In the genomic region with DNA sequence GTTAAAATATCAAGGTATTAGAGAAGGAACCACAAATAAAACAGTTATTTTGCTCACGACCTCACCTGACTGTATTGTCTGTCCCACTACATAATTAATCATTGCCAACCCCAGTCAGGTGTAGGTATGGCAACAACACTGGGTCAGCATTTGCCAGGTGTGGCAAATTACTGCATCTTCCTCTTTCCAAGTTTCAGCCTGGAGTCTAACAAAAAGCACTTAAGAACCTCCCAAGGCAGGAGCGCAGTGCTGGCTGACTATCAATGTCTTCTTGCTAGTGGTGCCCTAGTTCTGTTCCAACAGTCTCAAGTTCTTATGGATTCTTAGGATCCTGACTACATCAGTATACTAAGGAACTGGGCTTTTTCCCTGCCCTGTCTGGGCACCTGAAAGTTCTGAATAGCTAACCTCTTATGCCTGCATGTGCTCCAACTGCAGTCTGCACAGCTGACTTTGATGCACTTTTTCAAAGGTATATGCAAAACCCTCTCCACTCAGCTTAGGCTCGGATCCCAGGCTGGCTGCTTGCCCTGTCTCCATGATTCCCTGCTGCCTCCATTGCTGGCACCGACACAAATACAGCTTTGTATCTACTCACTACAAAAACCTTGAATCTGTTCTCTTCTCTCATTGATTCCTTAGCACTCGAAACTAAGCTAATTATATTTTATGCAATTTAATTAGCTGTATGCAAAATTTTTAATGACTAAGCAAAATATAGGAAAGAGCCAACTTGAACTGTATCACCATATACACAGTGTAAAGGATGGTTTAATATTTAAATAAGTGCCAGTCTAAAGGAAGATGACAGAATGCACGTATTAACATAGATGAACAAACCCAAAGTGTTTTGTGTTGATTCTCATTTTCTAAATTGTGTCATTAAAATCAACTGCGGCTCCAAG, we compare ENCODE assay signal across 17 cellular contexts.
DNase-seq lines count a peak whose midpoint lies in the region; ATAC-seq, FAIRE-seq and TF ChIP-seq lines count a peak whose summit lies in the region.
"Had no signal": no experiment of that assay in that cellular context is flagged by ENCODE, and none has a peak within 500 bp of the region (broad histone marks: within the 10 kb centered on the region; RNA-seq: fewer than 3 reads in every experiment).

No MANE protein-coding gene starts in this region.

- no peaks in the 10 kb centered on the region for H3K9me1 ChIP-seq in K562 (ENCODE audit: control insufficient read depth, insufficient read depth, low read length)

- in situ Hi-C loops in K562 (cut with MboI), result no loop called here

- no peak overlapping the region for H3K4me3 Mint-ChIP-seq in activated T-helper 1 cell treated with anti-CD3 and anti-CD28 coated beads, Interleukin-12 subunit alpha, Interleukin-12 subunit beta, Interleukin-2, Interleukin-4 antibody, amounts not matched to agents 30 ng/mL and 10 ng/mL and 1 ng/mL, durations not matched to agents 14 hours and 24 hours and 36 hours
- H3K4me3 Mint-ChIP-seq: activated CD4-positive, alpha-beta T cell treated with anti-CD3 and anti-CD28 coated beads, Interleukin-2, amount 10 ng/mL, durations not matched to agents 7 days and 5 days; HFFc6 had no signal

- H3K36me3 Mint-ChIP-seq in activated T-helper 1 cell treated with anti-CD3 and anti-CD28 coated beads, Interleukin-12 subunit alpha, Interleukin-12 subunit beta, Interleukin-2, Interleukin-4 antibody, amounts not matched to agents 30 ng/mL and 10 ng/mL and 1 ng/mL, durations not matched to agents 14 hours and 24 hours and 36 hours (ENCODE audit: low read depth), result no peaks in the 10 kb centered on the region

- H3K9me3 ChIP-seq in K562 (replicated peaks; ENCODE audit: control insufficient read depth, insufficient read depth, low read depth, low read length) (no peaks in the 10 kb centered on the region), left lung (peaks cover 0 to 2% of the 10 kb centered on the region in 2 donors)
- H3K9me3 ChIP-seq: colonic mucosa, lower lobe of right lung had no signal

- TF ChIP-seq CTCF in K562 (IDR thresholded peaks at IDR 0.05 in 2 of 3, conservative IDR thresholded peaks at IDR 0.05 in 1 of 3; ENCODE audit: insufficient read depth in 2 of 3, low read depth in 1 of 3, low read length in 3 of 3), result no peak
- TF ChIP-seq CTCF in left lung (IDR thresholded peaks at IDR 0.05), result no peak
- TF ChIP-seq CTCF in GM10266 (IDR thresholded peaks at IDR 0.05; ENCODE audit: control insufficient read depth, insufficient read depth, low read depth, missing control alignments), result no peak
- no peak for TF ChIP-seq CTCF in RWPE1 (conservative IDR thresholded peaks at IDR 0.05; ENCODE audit: low read depth)

- 3% methylated on average over 7 of the region's 7 CpGs for WGBS in K562 (ENCODE audit: insufficient coverage, low coverage, missing lambda C conversion rate)

- H3K27ac ChIP-seq in K562 (ENCODE audit: extremely low read depth, low read depth, low read length), result no peak overlapping the region
- no peak overlapping the region for H3K27ac ChIP-seq in left lung
- no peak overlapping the region for H3K27ac ChIP-seq in RWPE1
- H3K27ac ChIP-seq: colonic mucosa, lower lobe of right lung had no signal

- no peak for TF ChIP-seq EP300 in K562 (IDR thresholded peaks at IDR 0.05; ENCODE audit: low read length)

- no peak for TF ChIP-seq RAD21 in K562 (CRISPR knock-in tag; conservative IDR thresholded peaks at IDR 0.05 in 1 of 2, IDR thresholded peaks at IDR 0.05 in 1 of 2)

- BruUV-seq in K562 (replicated peaks; lab: Mats Ljungman, UMichigan), result no TSS peak

- no peak overlapping the region for H3K27ac Mint-ChIP-seq in activated T-helper 1 cell treated with anti-CD3 and anti-CD28 coated beads, Interleukin-12 subunit alpha, Interleukin-12 subunit beta, Interleukin-2, Interleukin-4 antibody, amounts not matched to agents 30 ng/mL and 10 ng/mL and 1 ng/mL, durations not matched to agents 14 hours and 24 hours and 36 hours
- H3K27ac Mint-ChIP-seq: activated CD4-positive, alpha-beta T cell treated with anti-CD3 and anti-CD28 coated beads, Interleukin-2, amount 10 ng/mL, durations not matched to agents 7 days and 5 days; HFFc6 had no signal

- H3K4me1 ChIP-seq in K562 (replicated peaks in 1 of 2; ENCODE audit: control insufficient read depth in 2 of 2, insufficient read depth in 2 of 2, low read length in 2 of 2) (no peaks in the 10 kb centered on the region), left lung (peaks cover 3 to 8% of the 10 kb centered on the region in 2 donors)
- H3K4me1 ChIP-seq: colonic mucosa had no signal

- no peak overlapping the region for H3K4me2 ChIP-seq in K562 (ENCODE audit: insufficient read depth, low read length)

- no peak overlapping the region for H3K4me3 ChIP-seq in K562
- no peak overlapping the region for H3K4me3 ChIP-seq in left lung
- H3K4me3 ChIP-seq: colonic mucosa, GM12878, lower lobe of right lung had no signal

- POLR2A ChIA-PET in K562 (lab: Yijun Ruan, JAX) (no interaction called here), RWPE1 (lab: Yijun Ruan, JAX; ENCODE audit: low non-redundant PET) (no interaction called here)

- no peak for ATAC-seq in K562
- ATAC-seq in left lung, result peak; percentile 56
- ATAC-seq: GM12878 had no signal

- H4K20me1 ChIP-seq in K562 (replicated peaks; ENCODE audit: control insufficient read depth, insufficient read depth, low read length), result no peaks in the 10 kb centered on the region

- H3K79me2 ChIP-seq in K562 (ENCODE audit: control insufficient read depth, insufficient read depth, low read length), result no peaks in the 10 kb centered on the region

- TF ChIP-seq POLR2A in K562 (conservative IDR thresholded peaks at IDR 0.05), result no peak

- H3K36me3 ChIP-seq in K562 (ENCODE audit: control insufficient read depth, insufficient read depth, low read length) (no peaks in the 10 kb centered on the region), left lung (no peaks in the 10 kb centered on the region)
- H3K36me3 ChIP-seq: colonic mucosa, lower lobe of right lung had no signal

- no peaks in the 10 kb centered on the region for H3K4me1 Mint-ChIP-seq in activated T-helper 1 cell treated with anti-CD3 and anti-CD28 coated beads, Interleukin-12 subunit alpha, Interleukin-12 subunit beta, Interleukin-2, Interleukin-4 antibody, amounts not matched to agents 30 ng/mL and 10 ng/mL and 1 ng/mL, durations not matched to agents 14 hours and 24 hours and 36 hours (ENCODE audit: low read depth)
- H3K4me1 Mint-ChIP-seq: activated CD4-positive, alpha-beta T cell treated with anti-CD3 and anti-CD28 coated beads, Interleukin-2, amount 10 ng/mL, durations not matched to agents 7 days and 5 days had no signal

- DNase-seq in NCI-H345 (lab: John Stamatoyannopoulos, UW), result peak; percentile 30
- DNase-seq in NCI-H345 treated with DMSO at 0.1 percent for 48 hours (lab: John Stamatoyannopoulos, UW; ENCODE audit: unreplicated experiment), result no peak
- no peak for DNase-seq in K562 (ENCODE audit: extremely low read depth in 1 of 4, low spot score in 3 of 4)
- peak in 1 of 2 donors; percentile 39 for DNase-seq in left lung
- DNase-seq in ureter (ENCODE audit: low spot score), result peak; percentile 44
- DNase-seq in activated T-helper 1 cell treated with anti-CD3 and anti-CD28 coated beads, Interleukin-12 subunit alpha, Interleukin-12 subunit beta, Interleukin-2, Interleukin-4 antibody, amounts not matched to agents 30 ng/mL and 10 ng/mL and 1 ng/mL, durations not matched to agents 14 hours and 24 hours and 36 hours (ENCODE audit: low spot score), result no peak
- DNase-seq in GM10266 (ENCODE audit: extremely low spot score), result no peak
- DNase-seq in RWPE1 (ENCODE audit: low spot score), result no peak
- DNase-seq: activated CD4-positive, alpha-beta T cell treated with anti-CD3 and anti-CD28 coated beads, Interleukin-2, amount 10 ng/mL, durations not matched to agents 7 days and 5 days; colonic mucosa; DMS153; foreskin melanocyte; HFFc6; KG1; lower lobe of right lung; NK-92 treated with Interleukin-12 subunit alpha and Interleukin-12 subunit beta, amount 100 ng/mL, for 24 hours had no signal

- peaks cover 9% of the 10 kb centered on the region for H3K9me3 Mint-ChIP-seq in activated T-helper 1 cell treated with anti-CD3 and anti-CD28 coated beads, Interleukin-12 subunit alpha, Interleukin-12 subunit beta, Interleukin-2, Interleukin-4 antibody, amounts not matched to agents 30 ng/mL and 10 ng/mL and 1 ng/mL, durations not matched to agents 14 hours and 24 hours and 36 hours
- H3K9me3 Mint-ChIP-seq: activated CD4-positive, alpha-beta T cell treated with anti-CD3 and anti-CD28 coated beads, Interleukin-2, amount 10 ng/mL, durations not matched to agents 7 days and 5 days; HFFc6 had no signal

- CTCF ChIA-PET in K562 (lab: Yijun Ruan, JAX; ENCODE audit: low intra/inter-chr PET ratio) (no interaction called here), RWPE1 (lab: Yijun Ruan, JAX) (no interaction called here)

- H3K27me3 ChIP-seq in K562 (ENCODE audit: control insufficient read depth in 2 of 2, insufficient read depth in 2 of 2, low read length in 2 of 2), result no peaks in the 10 kb centered on the region
- H3K27me3 ChIP-seq in left lung, result no peaks in the 10 kb centered on the region
- H3K27me3 ChIP-seq: colonic mucosa had no signal

- H3K27me3 Mint-ChIP-seq in activated T-helper 1 cell treated with anti-CD3 and anti-CD28 coated beads, Interleukin-12 subunit alpha, Interleukin-12 subunit beta, Interleukin-2, Interleukin-4 antibody, amounts not matched to agents 30 ng/mL and 10 ng/mL and 1 ng/mL, durations not matched to agents 14 hours and 24 hours and 36 hours (ENCODE audit: insufficient read depth), result no peaks in the 10 kb centered on the region
- H3K27me3 Mint-ChIP-seq: activated CD4-positive, alpha-beta T cell treated with anti-CD3 and anti-CD28 coated beads, Interleukin-2, amount 10 ng/mL, durations not matched to agents 7 days and 5 days had no signal

- FAIRE-seq in K562 (lab: Jason Lieb, UNC), result no peak
- FAIRE-seq: GM12878 had no signal

- no peak overlapping the region for H2AFZ ChIP-seq in K562 (ENCODE audit: low read depth, low read length)

- intact Hi-C loops in K562 (cut with micrococcal nuclease) (no loop called here), left lung (cut with DNase I) (no loop called here)
- intact Hi-C loops in activated T-helper 1 cell treated with anti-CD3 and anti-CD28 coated beads, Interleukin-12 subunit alpha, Interleukin-12 subunit beta, Interleukin-2, Interleukin-4 antibody, amounts not matched to agents 30 ng/mL and 10 ng/mL and 1 ng/mL, durations not matched to agents 14 hours and 24 hours and 36 hours (cut with micrococcal nuclease), result no loop called here

- no peak overlapping the region for H3K9ac ChIP-seq in K562 (ENCODE audit: insufficient read depth in 1 of 2, low read depth in 2 of 2, low read length in 2 of 2)

TF ChIP-seq in K562, 482 proteins besides CTCF, POLR2A, EP300 and RAD21:
- TF ChIP-seq MAFF (IDR thresholded peaks at IDR 0.05; ENCODE audit: low read length) (peak; percentile 24; the same call in 1 of the 2 replicates), ZNF316 (IDR thresholded peaks at IDR 0.05) (peak; percentile 55), ZNF217 (CRISPR knock-in tag; IDR thresholded peaks at IDR 0.05) (no peak), MAFG (tag; conservative IDR thresholded peaks at IDR 0.05) (peak; percentile 40; the same call in 1 of the 2 replicates), C11orf30 (IDR thresholded peaks at IDR 0.05; ENCODE audit: low read depth) (peak; percentile 58; the same call in 1 of the 2 replicates), CBX5 (IDR thresholded peaks at IDR 0.05; ENCODE audit: borderline replicate concordance, low read depth) (no peak), MAFK (IDR thresholded peaks at IDR 0.05; ENCODE audit: low read length) (peak; percentile 25; the same call in 1 of the 2 replicates)

Comparison
In these comparisons a context has a peak if more than half of its experiments do, and no peak if none do; other contexts are left out.
1. DNase-seq: peak in NCI-H345 (single experiment) and ureter (single experiment); none in NCI-H345 treated with DMSO at 0.1 percent for 48 hours (single experiment), K562 (0 of 4), activated T-helper 1 cell treated with anti-CD3 and anti-CD28 coated beads, Interleukin-12 subunit alpha, Interleukin-12 subunit beta, Interleukin-2, Interleukin-4 antibody, amounts not matched to agents 30 ng/mL and 10 ng/mL and 1 ng/mL, durations not matched to agents 14 hours and 24 hours and 36 hours (single experiment), GM10266 (single experiment) and RWPE1 (single experiment).